In the genomic region with DNA sequence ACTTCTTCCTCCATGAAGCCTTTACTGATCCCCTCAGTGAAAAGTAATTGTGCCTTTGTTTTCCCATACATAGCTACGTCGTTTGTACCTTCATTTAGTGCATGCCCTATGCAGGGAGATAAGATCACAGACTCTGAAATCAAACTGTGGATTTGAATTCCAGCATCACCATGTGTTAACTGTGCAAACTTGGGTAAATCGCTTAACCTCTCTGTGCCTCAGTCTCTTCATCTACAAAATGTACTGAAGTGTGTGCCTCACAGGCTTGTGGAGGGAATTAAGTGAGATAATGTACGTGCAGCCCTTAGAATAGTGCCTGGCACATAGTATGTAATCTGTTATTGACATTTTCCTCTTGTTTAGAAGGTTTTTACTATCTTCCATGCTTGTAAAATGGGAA, we compare ENCODE assay signal across 2 cellular contexts.
TF ChIP-seq lines count a peak whose summit lies in the region.

No MANE protein-coding gene starts in this region.

TF ChIP-seq in HepG2, 621 proteins besides CTCF, POLR2A, EP300 and RAD21 (continued from another document):
- TF ChIP-seq, protein P1, sequence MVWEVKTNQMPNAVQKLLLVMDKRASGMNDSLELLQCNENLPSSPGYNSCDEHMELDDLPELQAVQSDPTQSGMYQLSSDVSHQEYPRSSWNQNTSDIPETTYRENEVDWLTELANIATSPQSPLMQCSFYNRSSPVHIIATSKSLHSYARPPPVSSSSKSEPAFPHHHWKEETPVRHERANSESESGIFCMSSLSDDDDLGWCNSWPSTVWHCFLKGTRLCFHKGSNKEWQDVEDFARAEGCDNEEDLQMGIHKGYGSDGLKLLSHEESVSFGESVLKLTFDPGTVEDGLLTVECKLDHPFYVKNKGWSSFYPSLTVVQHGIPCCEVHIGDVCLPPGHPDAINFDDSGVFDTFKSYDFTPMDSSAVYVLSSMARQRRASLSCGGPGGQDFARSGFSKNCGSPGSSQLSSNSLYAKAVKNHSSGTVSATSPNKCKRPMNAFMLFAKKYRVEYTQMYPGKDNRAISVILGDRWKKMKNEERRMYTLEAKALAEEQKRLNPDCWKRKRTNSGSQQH (CRISPR knock-in tag; IDR thresholded peaks at IDR 0.05; ENCODE audit: low read depth) = no peak

TF ChIP-seq in WTC11, 78 proteins besides CTCF, POLR2A, EP300 and RAD21 (continued from another document):
- no peak for TF ChIP-seq ETV6 (CRISPR knock-in tag; IDR thresholded peaks at IDR 0.05)
- TF ChIP-seq, protein P2, sequence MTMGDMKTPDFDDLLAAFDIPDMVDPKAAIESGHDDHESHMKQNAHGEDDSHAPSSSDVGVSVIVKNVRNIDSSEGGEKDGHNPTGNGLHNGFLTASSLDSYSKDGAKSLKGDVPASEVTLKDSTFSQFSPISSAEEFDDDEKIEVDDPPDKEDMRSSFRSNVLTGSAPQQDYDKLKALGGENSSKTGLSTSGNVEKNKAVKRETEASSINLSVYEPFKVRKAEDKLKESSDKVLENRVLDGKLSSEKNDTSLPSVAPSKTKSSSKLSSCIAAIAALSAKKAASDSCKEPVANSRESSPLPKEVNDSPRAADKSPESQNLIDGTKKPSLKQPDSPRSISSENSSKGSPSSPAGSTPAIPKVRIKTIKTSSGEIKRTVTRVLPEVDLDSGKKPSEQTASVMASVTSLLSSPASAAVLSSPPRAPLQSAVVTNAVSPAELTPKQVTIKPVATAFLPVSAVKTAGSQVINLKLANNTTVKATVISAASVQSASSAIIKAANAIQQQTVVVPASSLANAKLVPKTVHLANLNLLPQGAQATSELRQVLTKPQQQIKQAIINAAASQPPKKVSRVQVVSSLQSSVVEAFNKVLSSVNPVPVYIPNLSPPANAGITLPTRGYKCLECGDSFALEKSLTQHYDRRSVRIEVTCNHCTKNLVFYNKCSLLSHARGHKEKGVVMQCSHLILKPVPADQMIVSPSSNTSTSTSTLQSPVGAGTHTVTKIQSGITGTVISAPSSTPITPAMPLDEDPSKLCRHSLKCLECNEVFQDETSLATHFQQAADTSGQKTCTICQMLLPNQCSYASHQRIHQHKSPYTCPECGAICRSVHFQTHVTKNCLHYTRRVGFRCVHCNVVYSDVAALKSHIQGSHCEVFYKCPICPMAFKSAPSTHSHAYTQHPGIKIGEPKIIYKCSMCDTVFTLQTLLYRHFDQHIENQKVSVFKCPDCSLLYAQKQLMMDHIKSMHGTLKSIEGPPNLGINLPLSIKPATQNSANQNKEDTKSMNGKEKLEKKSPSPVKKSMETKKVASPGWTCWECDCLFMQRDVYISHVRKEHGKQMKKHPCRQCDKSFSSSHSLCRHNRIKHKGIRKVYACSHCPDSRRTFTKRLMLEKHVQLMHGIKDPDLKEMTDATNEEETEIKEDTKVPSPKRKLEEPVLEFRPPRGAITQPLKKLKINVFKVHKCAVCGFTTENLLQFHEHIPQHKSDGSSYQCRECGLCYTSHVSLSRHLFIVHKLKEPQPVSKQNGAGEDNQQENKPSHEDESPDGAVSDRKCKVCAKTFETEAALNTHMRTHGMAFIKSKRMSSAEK (CRISPR knock-in tag; IDR thresholded peaks at IDR 0.05; ENCODE audit: borderline replicate concordance) = no peak
